In the genomic region with DNA sequence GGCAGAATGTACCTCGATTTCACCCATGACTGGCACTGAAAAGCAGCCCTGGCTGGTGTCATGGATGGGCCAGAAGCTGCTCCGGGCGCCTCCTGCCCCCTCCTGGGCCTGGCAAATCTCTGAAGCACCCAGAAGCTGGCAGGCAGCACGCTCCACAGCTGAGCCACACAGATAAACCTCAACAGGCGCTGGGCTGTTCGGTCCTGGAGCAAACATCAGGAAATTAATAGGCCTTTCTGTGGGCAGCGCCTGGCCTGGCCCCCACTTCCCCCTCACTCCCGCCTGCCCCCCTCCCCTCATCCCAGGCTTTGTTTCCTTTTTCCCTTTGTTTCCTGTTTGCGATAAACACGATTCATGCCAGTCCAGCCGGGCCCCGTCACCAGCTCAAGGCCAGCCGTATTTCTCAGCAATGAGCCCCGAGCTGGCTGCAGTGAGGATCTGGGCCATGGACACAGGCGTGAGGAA, we compare ENCODE assay signal across 1 cellular context.
TF ChIP-seq lines count a peak whose summit lies in the region.

No MANE protein-coding gene starts in this region.

TF ChIP-seq in SK-N-SH, 30 proteins besides CTCF, POLR2A, EP300 and RAD21 (continued from another document):
- peak; percentile 75 for TF ChIP-seq CHD2 (IDR thresholded peaks at IDR 0.05; ENCODE audit: low read length, partially characterized antibody)
- no peak for TF ChIP-seq NFIC (IDR thresholded peaks at IDR 0.05; ENCODE audit: borderline replicate concordance)
- no peak for TF ChIP-seq JUND (IDR thresholded peaks at IDR 0.05)
- no peak for TF ChIP-seq EZH2phosphoT487 (IDR thresholded peaks at IDR 0.05; ENCODE audit: borderline replicate concordance, low read depth)
- TF ChIP-seq RXRA (IDR thresholded peaks at IDR 0.05; ENCODE audit: borderline replicate concordance, low read depth), result no peak
- TF ChIP-seq SMC3 (IDR thresholded peaks at IDR 0.05; ENCODE audit: low read depth, low read length), result peak; percentile 33; the same call in 1 of the 2 replicates
- no peak for TF ChIP-seq TAF1 (IDR thresholded peaks at IDR 0.05; ENCODE audit: borderline replicate concordance, low read depth, low read length)
- no peak for TF ChIP-seq RFX5 (IDR thresholded peaks at IDR 0.05; ENCODE audit: low read length)
- no peak for TF ChIP-seq POLR2AphosphoS5 (IDR thresholded peaks at IDR 0.05; ENCODE audit: low read depth, low read length)
- no peak for TF ChIP-seq TCF12 (IDR thresholded peaks at IDR 0.05)
- no peak for TF ChIP-seq MEF2A (IDR thresholded peaks at IDR 0.05; ENCODE audit: borderline replicate concordance, low read depth)
